Comparison of ENCODE assay signal across 8 cellular contexts in genomic region chr13:77919351-77920294, GRCh38.
DNase-seq lines count a peak whose midpoint lies in the region; ATAC-seq and TF ChIP-seq lines count a peak whose summit lies in the region.

No MANE protein-coding gene starts in this region.

- peak; percentile 25 for DNase-seq in activated T-cell treated with anti-CD3 and anti-CD28 coated beads, Interleukin-2, amount 50 U/mL, for 24 hours
- DNase-seq in activated T-cell treated with anti-CD3 and anti-CD28 coated beads, Interleukin-2, amount 50 U/mL, for 1 hour = no peak
- peak; percentile 29 for DNase-seq in astrocyte of the spinal cord (ENCODE audit: low read depth, low spot score)
- DNase-seq in iPS-NIHi7 (ENCODE audit: extremely low spot score) = peak; percentile 71
- no peak for DNase-seq in stimulated activated naive B cell treated with anti-CD40 and anti-IgM and Interleukin-4, amounts not matched to agents 10 μg/mL and 1 μg/mL and 100 μg/mL, for 72 hours
- no peak for DNase-seq in stimulated activated CD4-positive, alpha-beta T cell treated with anti-CD3 and anti-CD28 coated beads, Interleukin-4, amount 100 ng/mL, for 1 hour
- DNase-seq in CD1c-positive myeloid dendritic cell (ENCODE audit: extremely low spot score) = no peak

- H3K27ac Mint-ChIP-seq in activated T-cell treated with anti-CD3 and anti-CD28 coated beads, Interleukin-2, amount 50 U/mL, for 24 hours = no peak overlapping the region
- H3K27ac Mint-ChIP-seq in stimulated activated naive B cell treated with anti-CD40 and anti-IgM and Interleukin-4, amounts not matched to agents 10 μg/mL and 1 μg/mL and 100 μg/mL, for 72 hours = peak overlapping the region; percentile 37

- peak overlapping the region; percentile 52 for H3K4me3 ChIP-seq in astrocyte of the spinal cord (ENCODE audit: low read depth, low read length)

- no peak overlapping the region for H3K4me3 Mint-ChIP-seq in activated T-cell treated with anti-CD3 and anti-CD28 coated beads, Interleukin-2, amount 50 U/mL, for 24 hours
- H3K4me3 Mint-ChIP-seq in stimulated activated naive B cell treated with anti-CD40 and anti-IgM and Interleukin-4, amounts not matched to agents 10 μg/mL and 1 μg/mL and 100 μg/mL, for 72 hours = no peak overlapping the region

- in situ Hi-C loops in astrocyte of the spinal cord (cut with HindIII; ENCODE audit: low sequenced_read_pairs) = no loop called here

- H3K9me3 Mint-ChIP-seq in activated T-cell treated with anti-CD3 and anti-CD28 coated beads, Interleukin-2, amount 50 U/mL, for 24 hours = no peaks in the 10 kb centered on the region
- H3K9me3 Mint-ChIP-seq in stimulated activated naive B cell treated with anti-CD40 and anti-IgM and Interleukin-4, amounts not matched to agents 10 μg/mL and 1 μg/mL and 100 μg/mL, for 72 hours = no peaks in the 10 kb centered on the region

- H3K27me3 Mint-ChIP-seq in activated T-cell treated with anti-CD3 and anti-CD28 coated beads, Interleukin-2, amount 50 U/mL, for 24 hours = peaks cover 18% of the 10 kb centered on the region
- peaks cover 11 to 33% of the 10 kb centered on the region in 2 donors for H3K27me3 Mint-ChIP-seq in stimulated activated naive B cell treated with anti-CD40 and anti-IgM and Interleukin-4, amounts not matched to agents 10 μg/mL and 1 μg/mL and 100 μg/mL, for 72 hours

- H3K36me3 Mint-ChIP-seq in activated T-cell treated with anti-CD3 and anti-CD28 coated beads, Interleukin-2, amount 50 U/mL, for 24 hours (ENCODE audit: low read depth) = no peaks in the 10 kb centered on the region
- no peaks in the 10 kb centered on the region for H3K36me3 Mint-ChIP-seq in stimulated activated naive B cell treated with anti-CD40 and anti-IgM and Interleukin-4, amounts not matched to agents 10 μg/mL and 1 μg/mL and 100 μg/mL, for 72 hours

- TF ChIP-seq CTCF in astrocyte of the spinal cord (IDR thresholded peaks at IDR 0.05; ENCODE audit: low read depth, low read length) = no peak

- H3K4me1 Mint-ChIP-seq in activated T-cell treated with anti-CD3 and anti-CD28 coated beads, Interleukin-2, amount 50 U/mL, for 24 hours (ENCODE audit: low read depth) = no peaks in the 10 kb centered on the region
- peaks cover 0 to 3% of the 10 kb centered on the region in 2 donors for H3K4me1 Mint-ChIP-seq in stimulated activated naive B cell treated with anti-CD40 and anti-IgM and Interleukin-4, amounts not matched to agents 10 μg/mL and 1 μg/mL and 100 μg/mL, for 72 hours

- peak; percentile 57 to 61 for ATAC-seq in stimulated activated naive B cell treated with anti-CD40 and anti-IgM and Interleukin-4, amounts not matched to agents 10 μg/mL and 1 μg/mL and 100 μg/mL, for 72 hours (replicated peaks)
- ATAC-seq in HG02981 (IDR thresholded peaks at IDR 0.05; ENCODE audit: unreplicated experiment) = no peak

Comparison
In these comparisons a context has a peak if more than half of its experiments do, and no peak if none do; other contexts are left out.
1. DNase-seq: peak in activated T-cell treated with anti-CD3 and anti-CD28 coated beads, Interleukin-2, amount 50 U/mL, for 24 hours (single experiment), astrocyte of the spinal cord (single experiment) and iPS-NIHi7 (single experiment); none in activated T-cell treated with anti-CD3 and anti-CD28 coated beads, Interleukin-2, amount 50 U/mL, for 1 hour (single experiment), stimulated activated naive B cell treated with anti-CD40 and anti-IgM and Interleukin-4, amounts not matched to agents 10 μg/mL and 1 μg/mL and 100 μg/mL, for 72 hours (single experiment), stimulated activated CD4-positive, alpha-beta T cell treated with anti-CD3 and anti-CD28 coated beads, Interleukin-4, amount 100 ng/mL, for 1 hour (single experiment) and CD1c-positive myeloid dendritic cell (single experiment).